26 cellular contexts compared by ENCODE assay signal in the genomic region with DNA sequence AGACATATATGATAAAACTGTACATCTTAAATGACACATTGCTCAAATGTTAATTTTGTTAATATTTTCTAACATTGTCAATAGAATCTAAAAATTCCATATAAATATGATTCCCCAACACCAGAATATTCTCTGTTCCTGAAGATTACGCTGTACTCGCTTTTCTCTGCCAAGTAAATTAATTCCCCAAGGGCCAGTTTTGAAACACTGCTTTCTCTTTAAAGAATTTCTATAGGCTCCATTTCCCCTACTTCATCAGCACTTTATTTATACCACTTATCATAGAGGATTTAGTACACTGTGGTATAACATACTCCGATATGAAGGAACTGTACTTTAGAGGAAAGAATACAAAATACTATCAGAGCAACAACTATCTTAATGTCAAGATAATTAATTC.
"Had no signal": no experiment of that assay in that cellular context is flagged by ENCODE, and none has a peak within 500 bp of the region (broad histone marks: within the 10 kb centered on the region; RNA-seq: fewer than 3 reads in every experiment).

No MANE protein-coding gene starts in this region.

- DNase-seq: cortex of kidney; effector CD8-positive, alpha-beta T cell; effector memory CD8-positive, alpha-beta T cell; endodermal cell; erythroblast; esophagus squamous epithelium; foreskin fibroblast; foreskin melanocyte; gastrocnemius medialis; glutamatergic neuron; head of caudate nucleus; heart right ventricle; hippocampal formation; left cardiac atrium; left lung; left ventricle myocardium superior; lower lobe of right lung; mesenchymal stem cell; mucosa of descending colon; naive B cell; naive thymus-derived CD8-positive, alpha-beta T cell had no signal

- H3K27me3 Mint-ChIP-seq: dendritic cell treated with granulocyte-macrophage colony-stimulating factor and Interleukin-4, amounts not matched to agents 40 ng/mL and 50 ng/mL, for 4 days; effector memory CD8-positive, alpha-beta T cell; naive B cell; naive thymus-derived CD8-positive, alpha-beta T cell had no signal

- H3K27ac Mint-ChIP-seq: dendritic cell treated with granulocyte-macrophage colony-stimulating factor and Interleukin-4, amounts not matched to agents 40 ng/mL and 50 ng/mL, for 4 days; effector memory CD8-positive, alpha-beta T cell; endodermal cell; mesothelial cell of epicardium; naive thymus-derived CD8-positive, alpha-beta T cell had no signal

- H3K36me3 Mint-ChIP-seq: naive B cell had no signal

- FAIRE-seq: endometrium, keratinocyte had no signal

- H3K9me3 Mint-ChIP-seq: dendritic cell treated with granulocyte-macrophage colony-stimulating factor and Interleukin-4, amounts not matched to agents 40 ng/mL and 50 ng/mL, for 4 days; effector memory CD8-positive, alpha-beta T cell; endodermal cell; mesothelial cell of epicardium; naive B cell; naive thymus-derived CD8-positive, alpha-beta T cell had no signal

- ATAC-seq: effector memory CD8-positive, alpha-beta T cell; esophagus mucosa; gastrocnemius medialis; heart right ventricle; left cardiac atrium; left lung; left ventricle myocardium superior; lower lobe of right lung; mucosa of descending colon; naive thymus-derived CD8-positive, alpha-beta T cell had no signal

- H3K4me3 Mint-ChIP-seq: dendritic cell treated with granulocyte-macrophage colony-stimulating factor and Interleukin-4, amounts not matched to agents 40 ng/mL and 50 ng/mL, for 4 days; effector memory CD8-positive, alpha-beta T cell; endodermal cell; mesothelial cell of epicardium; naive B cell; naive thymus-derived CD8-positive, alpha-beta T cell had no signal

- H3K4me1 Mint-ChIP-seq: mesothelial cell of epicardium had no signal
